In the genomic region with DNA sequence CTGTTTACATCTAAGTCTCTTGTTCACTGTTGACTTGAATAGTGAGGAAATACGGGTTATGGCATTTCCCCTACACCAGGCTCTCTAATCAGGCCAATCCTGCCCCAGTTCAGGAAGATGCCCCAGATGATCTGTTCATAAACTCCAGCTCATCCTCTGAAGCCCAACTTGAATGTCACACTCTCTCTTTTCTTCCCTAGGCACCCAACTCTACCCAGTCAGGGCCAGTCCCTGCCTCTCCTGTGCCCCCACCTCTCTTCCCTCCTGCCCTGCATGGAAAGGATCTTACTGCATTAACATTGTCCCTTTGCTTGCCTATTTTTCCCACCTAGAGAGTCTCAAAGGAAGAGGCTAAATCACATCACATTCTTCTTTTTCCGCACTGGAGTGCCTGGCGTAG, we compare ENCODE assay signal across 36 cellular contexts. TPM values are rescaled to one million over a fixed set of nuclear protein-coding genes. Genes with fewer than 3 reads are reported as not detected.
"Had no signal": no experiment of that assay in that cellular context is flagged by ENCODE, and none has a peak within 500 bp of the region (broad histone marks: within the 10 kb centered on the region; RNA-seq: fewer than 3 reads in every experiment).

No MANE protein-coding gene starts in this region.

- ATAC-seq: activated CD4-positive, alpha-beta T cell treated with anti-CD3 and anti-CD28 coated beads for 36 hours; activated CD4-positive, CD25-positive, alpha-beta regulatory T cell treated with anti-CD3 and anti-CD28 coated beads, Interleukin-2, amount 50 U/mL, for 24 hours; activated CD8-positive, alpha-beta T cell treated with anti-CD3 and anti-CD28 coated beads, Interleukin-2, amount 10 ng/mL, durations not matched to agents 7 days and 5 days; activated T-cell treated with anti-CD3 and anti-CD28 coated beads, Interleukin-2, amount 50 U/mL, for 72 hours; Panc1; WTC11 had no signal

- H3K27me3 Mint-ChIP-seq: activated CD4-positive, alpha-beta T cell treated with anti-CD3 and anti-CD28 coated beads for 36 hours; activated CD4-positive, alpha-beta T cell treated with anti-CD3 and anti-CD28 coated beads, Interleukin-2, amount 10 ng/mL, durations not matched to agents 7 days and 5 days; activated naive CD4-positive, alpha-beta T cell treated with anti-CD3 and anti-CD28 coated beads, Interleukin-2, amount 50 U/mL, for 24 hours had no signal

- H3K27ac Mint-ChIP-seq: activated CD4-positive, alpha-beta T cell treated with anti-CD3 and anti-CD28 coated beads for 36 hours; activated CD4-positive, alpha-beta T cell treated with anti-CD3 and anti-CD28 coated beads, Interleukin-2, amount 10 ng/mL, durations not matched to agents 7 days and 5 days; activated CD8-positive, alpha-beta T cell treated with anti-CD3 and anti-CD28 coated beads, Interleukin-2, amount 10 ng/mL, durations not matched to agents 7 days and 5 days; activated naive CD4-positive, alpha-beta T cell treated with anti-CD3 and anti-CD28 coated beads, Interleukin-2, amount 50 U/mL, for 24 hours; activated naive CD8-positive, alpha-beta T cell treated with anti-CD3 and anti-CD28 coated beads, Interleukin-2, amount 10 ng/mL, durations not matched to agents 7 days and 5 days; activated T-cell treated with anti-CD3 and anti-CD28 coated beads, Interleukin-2, amount 50 U/mL, for 72 hours; activated T-helper 2 cell treated with anti-CD3 and anti-CD28 coated beads, Interferon-gamma antibody, Interleukin-2, Interleukin-4, amounts not matched to agents 10 μg/mL and 5 μg/mL and 100 μg/mL, durations not matched to agents 14 hours and 24 hours and 36 hours; WTC11 had no signal

- H3K4me3 Mint-ChIP-seq: activated CD4-positive, alpha-beta T cell treated with anti-CD3 and anti-CD28 coated beads for 36 hours; activated CD4-positive, alpha-beta T cell treated with anti-CD3 and anti-CD28 coated beads, Interleukin-2, amount 10 ng/mL, durations not matched to agents 7 days and 5 days; activated CD8-positive, alpha-beta T cell treated with anti-CD3 and anti-CD28 coated beads, Interleukin-2, amount 10 ng/mL, durations not matched to agents 7 days and 5 days; activated naive CD4-positive, alpha-beta T cell treated with anti-CD3 and anti-CD28 coated beads, Interleukin-2, amount 50 U/mL, for 24 hours; activated naive CD8-positive, alpha-beta T cell treated with anti-CD3 and anti-CD28 coated beads, Interleukin-2, amount 10 ng/mL, durations not matched to agents 7 days and 5 days; activated T-cell treated with anti-CD3 and anti-CD28 coated beads, Interleukin-2, amount 50 U/mL, for 72 hours; central memory CD8-positive, alpha-beta T cell; WTC11 had no signal

- H3K4me1 Mint-ChIP-seq: activated CD4-positive, alpha-beta T cell treated with anti-CD3 and anti-CD28 coated beads for 36 hours; activated naive CD4-positive, alpha-beta T cell treated with anti-CD3 and anti-CD28 coated beads, Interleukin-2, amount 50 U/mL, for 24 hours; activated naive CD8-positive, alpha-beta T cell treated with anti-CD3 and anti-CD28 coated beads, Interleukin-2, amount 10 ng/mL, durations not matched to agents 7 days and 5 days; central memory CD8-positive, alpha-beta T cell had no signal

- H3K9me3 Mint-ChIP-seq: activated CD4-positive, alpha-beta T cell treated with anti-CD3 and anti-CD28 coated beads, Interleukin-2, amount 10 ng/mL, durations not matched to agents 7 days and 5 days; activated naive CD4-positive, alpha-beta T cell treated with anti-CD3 and anti-CD28 coated beads, Interleukin-2, amount 50 U/mL, for 24 hours; activated naive CD8-positive, alpha-beta T cell treated with anti-CD3 and anti-CD28 coated beads, Interleukin-2, amount 10 ng/mL, durations not matched to agents 7 days and 5 days; activated T-cell treated with anti-CD3 and anti-CD28 coated beads, Interleukin-2, amount 50 U/mL, for 72 hours; activated T-helper 2 cell treated with anti-CD3 and anti-CD28 coated beads, Interferon-gamma antibody, Interleukin-2, Interleukin-4, amounts not matched to agents 10 μg/mL and 5 μg/mL and 100 μg/mL, durations not matched to agents 14 hours and 24 hours and 36 hours; central memory CD8-positive, alpha-beta T cell had no signal

- H3K36me3 Mint-ChIP-seq: activated naive CD4-positive, alpha-beta T cell treated with anti-CD3 and anti-CD28 coated beads, Interleukin-2, amount 50 U/mL, for 24 hours; activated naive CD8-positive, alpha-beta T cell treated with anti-CD3 and anti-CD28 coated beads, Interleukin-2, amount 10 ng/mL, durations not matched to agents 7 days and 5 days; WTC11 had no signal

- DNase-seq: activated CD4-positive, alpha-beta T cell treated with anti-CD3 and anti-CD28 coated beads for 36 hours; activated CD4-positive, alpha-beta T cell treated with anti-CD3 and anti-CD28 coated beads, Interleukin-2, amount 10 ng/mL, durations not matched to agents 7 days and 5 days; activated CD4-positive, alpha-beta T cell treated with anti-CD3 and anti-CD28 coated beads, Interleukin-2, amount 50 U/mL, for 48 hours; activated CD8-positive, alpha-beta memory T cell treated with anti-CD3 and anti-CD28 coated beads, Interleukin-2, amount 50 U/mL, for 4 hours; activated CD8-positive, alpha-beta T cell treated with anti-CD3 and anti-CD28 coated beads, Interleukin-2, amount 10 ng/mL, durations not matched to agents 7 days and 5 days; activated gamma-delta T cell; activated naive CD4-positive, alpha-beta T cell treated with Interleukin-2 at 50 U/mL for 16 hours; activated naive CD8-positive, alpha-beta T cell treated with anti-CD3 and anti-CD28 coated beads, Interleukin-2, amount 10 ng/mL, durations not matched to agents 7 days and 5 days; activated T-cell treated with anti-CD3 and anti-CD28 coated beads, Interleukin-2, amount 50 U/mL, for 72 hours; amygdala; Kasumi-1; KG1; MG63; NCI-H1048; NCI-H1105 treated with DMSO at 0.1 percent for 48 hours; NCI-H1436; NCI-H1694; NCI-H1930; NCI-H2081 treated with DMSO at 0.1 percent for 48 hours; NCI-H345; NCI-H524 treated with DMSO at 0.1 percent for 48 hours; SHP77; SJCRH30; T1000 had no signal

RNA-seq across cellular contexts. Expression of gene TRPV6, which starts 10.6 kb away (rescaled TPM):
- total RNA-seq: activated CD4-positive, alpha-beta T cell treated with anti-CD3 and anti-CD28 coated beads for 36 hours; activated CD8-positive, alpha-beta T cell treated with anti-CD3 and anti-CD28 coated beads, Interleukin-2, amount 10 ng/mL, durations not matched to agents 7 days and 5 days; activated naive CD8-positive, alpha-beta T cell treated with anti-CD3 and anti-CD28 coated beads, Interleukin-2, amount 10 ng/mL, durations not matched to agents 7 days and 5 days; activated T-helper 2 cell treated with anti-CD3 and anti-CD28 coated beads, Interferon-gamma antibody, Interleukin-2, Interleukin-4, amounts not matched to agents 10 μg/mL and 5 μg/mL and 100 μg/mL, durations not matched to agents 14 hours and 24 hours and 36 hours; ascending aorta; NCI-H460; RPMI7951; SJCRH30; T-helper 1 cell treated with Interleukin-12 subunit alpha and Interleukin-12 subunit beta and Interleukin-4 antibody, amounts not matched to agents 30 ng/mL and 1 ng/mL, for 36 hours; T-helper 2 cell treated with Interferon-gamma antibody and Interleukin-4, amounts not matched to agents 100 ng/mL and 5 ng/mL, for 36 hours had no signal

RNA-seq across cellular contexts. Expression of gene TRPV5, which starts 37.4 kb away (rescaled TPM):
- total RNA-seq: activated CD4-positive, alpha-beta T cell treated with anti-CD3 and anti-CD28 coated beads for 36 hours; activated CD4-positive, alpha-beta T cell treated with anti-CD3 and anti-CD28 coated beads, Interleukin-2, amount 10 ng/mL, durations not matched to agents 7 days and 5 days; activated CD8-positive, alpha-beta T cell treated with anti-CD3 and anti-CD28 coated beads, Interleukin-2, amount 10 ng/mL, durations not matched to agents 7 days and 5 days; activated naive CD8-positive, alpha-beta T cell treated with anti-CD3 and anti-CD28 coated beads, Interleukin-2, amount 10 ng/mL, durations not matched to agents 7 days and 5 days; activated T-helper 2 cell treated with anti-CD3 and anti-CD28 coated beads, Interferon-gamma antibody, Interleukin-2, Interleukin-4, amounts not matched to agents 10 μg/mL and 5 μg/mL and 100 μg/mL, durations not matched to agents 14 hours and 24 hours and 36 hours; ascending aorta; cardiac muscle cell; NCI-H460; RPMI7951; SJCRH30; T-helper 1 cell treated with Interleukin-12 subunit alpha and Interleukin-12 subunit beta and Interleukin-4 antibody, amounts not matched to agents 30 ng/mL and 1 ng/mL, for 36 hours; T-helper 2 cell treated with Interferon-gamma antibody and Interleukin-4, amounts not matched to agents 100 ng/mL and 5 ng/mL, for 36 hours; WTC11 had no signal

RNA-seq across cellular contexts. Expression of gene EPHB6, which starts 41.3 kb away (rescaled TPM):
- total RNA-seq: NCI-H460, RPMI7951 had no signal

RNA-seq across cellular contexts. Expression of gene LLCFC1, which starts 43.1 kb away (rescaled TPM):
- total RNA-seq: activated CD4-positive, alpha-beta T cell treated with anti-CD3 and anti-CD28 coated beads for 36 hours; activated CD4-positive, alpha-beta T cell treated with anti-CD3 and anti-CD28 coated beads, Interleukin-2, amount 10 ng/mL, durations not matched to agents 7 days and 5 days; activated CD8-positive, alpha-beta T cell treated with anti-CD3 and anti-CD28 coated beads, Interleukin-2, amount 10 ng/mL, durations not matched to agents 7 days and 5 days; activated naive CD8-positive, alpha-beta T cell treated with anti-CD3 and anti-CD28 coated beads, Interleukin-2, amount 10 ng/mL, durations not matched to agents 7 days and 5 days; activated T-cell treated with anti-CD3 and anti-CD28 coated beads, Interleukin-2, amount 50 U/mL, for 72 hours; activated T-helper 2 cell treated with anti-CD3 and anti-CD28 coated beads, Interferon-gamma antibody, Interleukin-2, Interleukin-4, amounts not matched to agents 10 μg/mL and 5 μg/mL and 100 μg/mL, durations not matched to agents 14 hours and 24 hours and 36 hours; ascending aorta; cardiac muscle cell; NCI-H460; RPMI7951; SJCRH30; T-helper 1 cell treated with Interleukin-12 subunit alpha and Interleukin-12 subunit beta and Interleukin-4 antibody, amounts not matched to agents 30 ng/mL and 1 ng/mL, for 36 hours; T-helper 2 cell treated with Interferon-gamma antibody and Interleukin-4, amounts not matched to agents 100 ng/mL and 5 ng/mL, for 36 hours; WTC11 had no signal
